ENCODE assay signal across 23 cellular contexts in the genomic region with DNA sequence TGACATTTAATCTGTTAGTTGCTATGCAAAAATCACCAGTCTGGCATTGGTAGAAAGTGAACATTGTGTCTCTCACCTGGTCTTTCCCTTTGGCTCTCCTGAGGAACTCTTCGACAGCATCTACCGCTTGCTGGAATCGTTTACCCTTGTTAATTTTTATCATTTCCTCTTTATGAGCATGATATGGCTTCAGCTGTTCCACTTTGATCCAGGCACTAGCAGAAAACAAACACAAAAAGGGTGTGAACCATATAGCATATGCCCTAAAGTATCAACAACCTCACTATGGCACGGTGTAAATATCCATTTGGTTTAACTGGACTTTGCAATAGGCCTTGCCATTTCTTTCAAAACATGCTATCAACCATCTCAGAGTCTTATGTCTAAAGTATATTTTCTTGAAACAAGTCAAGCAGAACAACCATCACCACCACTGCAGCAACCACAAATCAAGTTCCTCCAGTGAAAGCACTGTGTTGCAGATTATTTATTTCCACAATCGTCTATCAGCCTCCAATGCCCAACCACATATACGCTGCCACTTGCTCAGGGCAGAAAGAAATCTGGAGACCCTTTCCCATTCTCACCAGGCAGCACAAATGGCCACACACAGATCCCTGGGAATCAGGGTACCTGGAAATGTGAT. TPM values are rescaled to one million over a fixed set of nuclear protein-coding genes. Genes with fewer than 3 reads are reported as not detected.
A peak's percentile ranks its signal among the peaks of the same experiment; 100 is the strongest.
DNase-seq lines count a peak whose midpoint lies in the region; TF ChIP-seq lines count a peak whose summit lies in the region.
"Had no signal": no experiment of that assay in that cellular context is flagged by ENCODE, and none has a peak within 500 bp of the region (broad histone marks: within the 10 kb centered on the region; RNA-seq: fewer than 3 reads in every experiment).

No MANE protein-coding gene starts in this region.

- 48 to 63% methylated on average over 5 to 6 of the region's 6 CpGs for WGBS in transverse colon (ENCODE audit: low coverage in 1 of 2), 2 donors

- H3K36me3 ChIP-seq in cardiac muscle cell, result peaks cover 29% of the 10 kb centered on the region
- peaks cover 61% of the 10 kb centered on the region for H3K36me3 ChIP-seq in right atrium auricular region
- H3K36me3 ChIP-seq in mucosa of rectum (ENCODE audit: control insufficient read depth in 2 of 2, insufficient read depth in 2 of 2, low read length in 2 of 2), result peaks cover 41 to 48% of the 10 kb centered on the region in 2 donors
- H3K36me3 ChIP-seq in transverse colon, result peaks cover 0 to 48% (median 22%) of the 10 kb centered on the region in 4 donors

- peak overlapping the region; percentile 95 for H3K27ac ChIP-seq in cardiac muscle cell
- H3K27ac ChIP-seq in right atrium auricular region, result no peak overlapping the region
- peak overlapping the region; percentile 33 for H3K27ac ChIP-seq in cingulate gyrus (ENCODE audit: low read depth, low read length)
- H3K27ac ChIP-seq in mucosa of rectum (ENCODE audit: low read depth in 2 of 2, low read length in 2 of 2), result peak overlapping the region; percentile 47 to 50
- H3K27ac ChIP-seq in transverse colon, result peak overlapping the region; percentile 49 to 69 (median 63)
- H3K27ac ChIP-seq: C4-2B, SJCRH30 had no signal

- in situ Hi-C loops in transverse colon (cut with MboI; ENCODE audit: low pct_ligation_motif_present in 1 of 4, low pct_unique_long_range_greater_than_20kb in 1 of 4, low sequenced_read_pairs in 3 of 4), result no loop called here

- peaks cover 35% of the 10 kb centered on the region for H3K4me1 ChIP-seq in cardiac muscle cell (ENCODE audit: low read depth)
- peaks cover 0 to 38% of the 10 kb centered on the region in 2 donors for H3K4me1 ChIP-seq in right atrium auricular region
- H3K4me1 ChIP-seq in mucosa of rectum (ENCODE audit: control insufficient read depth in 2 of 2, insufficient read depth in 2 of 2, low read length in 2 of 2), result peaks cover 24 to 34% of the 10 kb centered on the region in 2 donors
- peaks cover 4 to 56% (median 29%) of the 10 kb centered on the region in 4 donors for H3K4me1 ChIP-seq in transverse colon
- H3K4me1 ChIP-seq: SJCRH30 had no signal

- H3K9me3 ChIP-seq in cardiac muscle cell (ENCODE audit: low read depth) (no peaks in the 10 kb centered on the region), right atrium auricular region (no peaks in the 10 kb centered on the region), mucosa of rectum (ENCODE audit: control insufficient read depth in 2 of 2, low read length in 2 of 2) (no peaks in the 10 kb centered on the region), transverse colon (no peaks in the 10 kb centered on the region)
- H3K9me3 ChIP-seq: SJCRH30 had no signal

- DNase-seq in cardiac muscle cell (ENCODE audit: low read depth in 1 of 2, low spot score in 1 of 2), result no peak
- DNase-seq in right atrium auricular region (ENCODE audit: low spot score), result no peak
- no peak for DNase-seq in transverse colon
- no peak for DNase-seq in MV-4-11 (lab: John Stamatoyannopoulos, UW)
- no peak for DNase-seq in germinal center (ENCODE audit: low spot score)
- no peak for DNase-seq in HCEC 1CT
- DNase-seq: 8988T, DMS53, GDM1, IMR-90, NCI-H1417, NCI-H1694 treated with DMSO at 0.1 percent for 48 hours, NCI-H2081 treated with DMSO at 0.1 percent for 48 hours, NCI-H2171 treated with DMSO at 0.1 percent for 48 hours, NCI-H446, NCI-H526, OCI-M1, SJCRH30 had no signal

- H3K4me3 ChIP-seq in cardiac muscle cell (no peak overlapping the region), right atrium auricular region (no peak overlapping the region), mucosa of rectum (ENCODE audit: low read length in 2 of 2) (peak overlapping the region in 1 of 2 donors; percentile 4), transverse colon (no peak overlapping the region)
- H3K4me3 ChIP-seq: SJCRH30 had no signal

- TF ChIP-seq CTCF in cardiac muscle cell (IDR thresholded peaks at IDR 0.05; ENCODE audit: low read depth, low read length) (no peak), right atrium auricular region (IDR thresholded peaks at IDR 0.05) (no peak), transverse colon (IDR thresholded peaks at IDR 0.05) (no peak)

- no peaks in the 10 kb centered on the region for H3K27me3 ChIP-seq in cardiac muscle cell
- no peaks in the 10 kb centered on the region for H3K27me3 ChIP-seq in right atrium auricular region
- H3K27me3 ChIP-seq in mucosa of rectum (ENCODE audit: control insufficient read depth in 2 of 2, insufficient read depth in 2 of 2, low read length in 2 of 2), result no peaks in the 10 kb centered on the region
- H3K27me3 ChIP-seq in transverse colon, result no peaks in the 10 kb centered on the region
- H3K27me3 ChIP-seq: SJCRH30 had no signal

- H3K9ac ChIP-seq in mucosa of rectum (ENCODE audit: low read depth in 1 of 2, low read length in 2 of 2), result no peak overlapping the region

- TF ChIP-seq EP300 in transverse colon (IDR thresholded peaks at IDR 0.05; ENCODE audit: low read depth), result no peak

- intact Hi-C loops in transverse colon (cut with DNase I; ENCODE audit: low total_unique reads), result no loop called here

- no peak for TF ChIP-seq POLR2A in transverse colon (IDR thresholded peaks at IDR 0.05)

RNA-seq across cellular contexts. Expression of a gene that starts 14.3 kb away (rescaled TPM):
- 38.0 and 44.3 TPM in 2 replicates for total RNA-seq in cardiac muscle cell
- polyA plus RNA-seq in cardiac muscle cell, result 52.1 and 65.5 TPM in 2 replicates
- 10 to 100 TPM; 37.4 to 39.4 TPM for total RNA-seq in right atrium auricular region
- total RNA-seq in transverse colon, result 10 to 100 TPM; 50.2 to 88.4 (median 74.0) TPM

RNA-seq across cellular contexts. Expression of a gene that starts 14.5 kb away (rescaled TPM):
- total RNA-seq in cardiac muscle cell (24.2 and 33.4 TPM in 2 replicates), right atrium auricular region (10 to 100 TPM; 26.1 to 29.7 TPM), transverse colon (10 to 100 TPM; 33.6 to 60.2 (median 53.0) TPM)
- polyA plus RNA-seq in cardiac muscle cell, result 21.4 and 23.7 TPM in 2 replicates

RNA-seq across cellular contexts. Expression of a gene that starts 30.4 kb away (rescaled TPM):
- total RNA-seq in cardiac muscle cell, result 146 and 161 TPM in 2 replicates
- polyA plus RNA-seq in cardiac muscle cell, result 173 and 220 TPM in 2 replicates
- total RNA-seq in right atrium auricular region, result 10 to 100 TPM; 50.0 to 65.6 TPM
- 10 to 100 TPM; 28.1 to 75.2 (median 43.7) TPM for total RNA-seq in transverse colon

RNA-seq across cellular contexts. Expression of a gene that starts 37.7 kb away (rescaled TPM):
- total RNA-seq in cardiac muscle cell (not detected in 2 replicates), right atrium auricular region (not detected), transverse colon (100 to 1,000 TPM in 3 of 4 donors, 10 to 100 TPM in 1; 88.0 to 450 (median 252) TPM)
- polyA plus RNA-seq in cardiac muscle cell, result 0.41 and 5.3 TPM in 2 replicates
- total RNA-seq: H1, IMR-90, M059J, SJCRH30 had no signal
- polyA plus RNA-seq: H1, IMR-90 had no signal

RNA-seq across cellular contexts. Expression of a gene that starts 44.7 kb away (rescaled TPM):
- 1.7 and 2.9 TPM in 2 replicates for total RNA-seq in cardiac muscle cell
- polyA plus RNA-seq in cardiac muscle cell, result 2.2 and 7.3 TPM in 2 replicates
- total RNA-seq in right atrium auricular region, result not detected
- not detected for total RNA-seq in transverse colon
- total RNA-seq: H1, IMR-90, M059J, SJCRH30 had no signal
- polyA plus RNA-seq: IMR-90 had no signal

Comparison
In these comparisons a context has a peak if more than half of its experiments do, and no peak if none do; other contexts are left out.
1. H3K27ac ChIP-seq: peak in cardiac muscle cell (single experiment), cingulate gyrus (single experiment), mucosa of rectum (2 of 2) and transverse colon (4 of 4); none in right atrium auricular region (0 of 2).